22 cellular contexts compared by ENCODE assay signal in genomic region chr2:199662245-199662644, GRCh38.
"Had no signal": no experiment of that assay in that cellular context is flagged by ENCODE, and none has a peak within 500 bp of the region (broad histone marks: within the 10 kb centered on the region; RNA-seq: fewer than 3 reads in every experiment).

No MANE protein-coding gene starts in this region.

- ATAC-seq: body of pancreas, heart right ventricle, left colon, mucosa of descending colon, right cardiac atrium had no signal

- H3K9me3 Mint-ChIP-seq: activated naive CD8-positive, alpha-beta T cell treated with anti-CD3 and anti-CD28 coated beads, Interleukin-2, amount 10 ng/mL, durations not matched to agents 7 days and 5 days had no signal

- DNase-seq: activated B cell treated with CpG ODN at 0.5 μM for 24 hours; activated CD4-positive, alpha-beta T cell treated with anti-CD3 and anti-CD28 coated beads for 4 hours; activated CD4-positive, alpha-beta T cell treated with anti-CD3 and anti-CD28 coated beads, Interleukin-2, amount 50 U/mL, for 48 hours; activated naive CD4-positive, alpha-beta T cell treated with anti-CD3 and anti-CD28 coated beads for 36 hours; activated naive CD8-positive, alpha-beta T cell treated with anti-CD3 and anti-CD28 coated beads, Interleukin-2, amount 10 ng/mL, durations not matched to agents 7 days and 5 days; activated T-cell treated with anti-CD3 and anti-CD28 coated beads, Interleukin-2, amount 50 U/mL, for 48 hours; amygdala; body of pancreas; foreskin fibroblast; heart right ventricle; left colon; mucosa of descending colon; nephron progenitor cell; nucleus accumbens; right cardiac atrium; stimulated activated CD4-positive, alpha-beta T cell treated with anti-CD3 and anti-CD28 coated beads, Interleukin-12 subunit alpha, Interleukin-12 subunit beta, amount 100 ng/mL, for 4 hours; stimulated activated CD4-positive, alpha-beta T cell treated with anti-CD3 and anti-CD28 coated beads, Interleukin-4, amount 100 ng/mL, for 4 hours; substantia nigra; thyroid gland had no signal

- H3K4me1 ChIP-seq: body of pancreas, parathyroid adenoma, thyroid gland had no signal

- H3K4me3 Mint-ChIP-seq: activated B cell treated with CpG ODN at 0.5 μM for 24 hours; activated naive CD4-positive, alpha-beta T cell treated with anti-CD3 and anti-CD28 coated beads for 36 hours; activated naive CD8-positive, alpha-beta T cell treated with anti-CD3 and anti-CD28 coated beads, Interleukin-2, amount 10 ng/mL, durations not matched to agents 7 days and 5 days; memory B cell; nephron progenitor cell; stimulated activated naive CD8-positive, alpha-beta T cell treated with anti-CD3 and anti-CD28 coated beads, Interleukin-15, Interleukin-2, amounts not matched to agents 100 ng/mL and 50 ng/mL, for 24 hours had no signal

- H3K4me3 ChIP-seq: body of pancreas, heart right ventricle, mucosa of descending colon, thyroid gland had no signal

- H3K36me3 Mint-ChIP-seq: activated naive CD8-positive, alpha-beta T cell treated with anti-CD3 and anti-CD28 coated beads, Interleukin-2, amount 10 ng/mL, durations not matched to agents 7 days and 5 days had no signal

- H3K36me3 ChIP-seq: heart right ventricle, thyroid gland had no signal

- H2AFZ ChIP-seq: parathyroid adenoma had no signal

- H3K9me3 ChIP-seq: body of pancreas, mucosa of descending colon, thyroid gland had no signal

- H3K27me3 ChIP-seq: body of pancreas, thyroid gland had no signal

- H3K27ac Mint-ChIP-seq: activated B cell treated with CpG ODN at 0.5 μM for 24 hours; activated naive CD4-positive, alpha-beta T cell treated with anti-CD3 and anti-CD28 coated beads for 36 hours; activated naive CD8-positive, alpha-beta T cell treated with anti-CD3 and anti-CD28 coated beads, Interleukin-2, amount 10 ng/mL, durations not matched to agents 7 days and 5 days; memory B cell; nephron progenitor cell; stimulated activated naive CD8-positive, alpha-beta T cell treated with anti-CD3 and anti-CD28 coated beads, Interleukin-15, Interleukin-2, amounts not matched to agents 100 ng/mL and 50 ng/mL, for 24 hours had no signal

- H3K79me2 ChIP-seq: parathyroid adenoma had no signal

- H3K27ac ChIP-seq: body of pancreas, heart right ventricle, parathyroid adenoma, thyroid gland had no signal

- H3K4me1 Mint-ChIP-seq: activated B cell treated with CpG ODN at 0.5 μM for 24 hours; activated naive CD8-positive, alpha-beta T cell treated with anti-CD3 and anti-CD28 coated beads, Interleukin-2, amount 10 ng/mL, durations not matched to agents 7 days and 5 days; memory B cell; nephron progenitor cell had no signal
